ENCODE assay signal across 1 cellular context in the genomic region with DNA sequence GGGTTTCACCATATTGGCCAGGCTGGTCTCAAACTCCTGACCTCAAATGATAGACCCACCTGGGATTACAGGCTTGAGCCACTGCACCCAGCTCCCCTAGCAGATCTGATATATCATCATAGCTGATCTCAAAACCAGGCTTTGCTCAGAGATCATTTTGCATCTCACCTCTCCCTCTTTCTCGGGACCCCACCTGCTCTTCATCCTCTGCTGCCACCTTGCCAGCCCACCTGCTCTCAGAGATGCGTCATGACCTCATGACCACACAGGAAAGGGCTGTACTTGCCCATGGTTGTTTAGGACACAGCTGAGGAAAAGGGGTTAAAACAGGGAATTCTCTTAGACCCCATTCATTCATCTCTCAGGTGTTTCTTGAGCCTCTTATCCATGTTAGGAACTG.
TF ChIP-seq lines count a peak whose summit lies in the region.

No MANE protein-coding gene starts in this region.

TF ChIP-seq in GM12878, 131 proteins besides CTCF, POLR2A, EP300 and RAD21:
- TF ChIP-seq LARP7 (IDR thresholded peaks at IDR 0.05) = no peak
- TF ChIP-seq MYC (IDR thresholded peaks at IDR 0.05; ENCODE audit: insufficient read depth, insufficient read length, insufficient replicate concordance, low read length, severe bottlenecking) = no peak
- TF ChIP-seq, protein P1, sequence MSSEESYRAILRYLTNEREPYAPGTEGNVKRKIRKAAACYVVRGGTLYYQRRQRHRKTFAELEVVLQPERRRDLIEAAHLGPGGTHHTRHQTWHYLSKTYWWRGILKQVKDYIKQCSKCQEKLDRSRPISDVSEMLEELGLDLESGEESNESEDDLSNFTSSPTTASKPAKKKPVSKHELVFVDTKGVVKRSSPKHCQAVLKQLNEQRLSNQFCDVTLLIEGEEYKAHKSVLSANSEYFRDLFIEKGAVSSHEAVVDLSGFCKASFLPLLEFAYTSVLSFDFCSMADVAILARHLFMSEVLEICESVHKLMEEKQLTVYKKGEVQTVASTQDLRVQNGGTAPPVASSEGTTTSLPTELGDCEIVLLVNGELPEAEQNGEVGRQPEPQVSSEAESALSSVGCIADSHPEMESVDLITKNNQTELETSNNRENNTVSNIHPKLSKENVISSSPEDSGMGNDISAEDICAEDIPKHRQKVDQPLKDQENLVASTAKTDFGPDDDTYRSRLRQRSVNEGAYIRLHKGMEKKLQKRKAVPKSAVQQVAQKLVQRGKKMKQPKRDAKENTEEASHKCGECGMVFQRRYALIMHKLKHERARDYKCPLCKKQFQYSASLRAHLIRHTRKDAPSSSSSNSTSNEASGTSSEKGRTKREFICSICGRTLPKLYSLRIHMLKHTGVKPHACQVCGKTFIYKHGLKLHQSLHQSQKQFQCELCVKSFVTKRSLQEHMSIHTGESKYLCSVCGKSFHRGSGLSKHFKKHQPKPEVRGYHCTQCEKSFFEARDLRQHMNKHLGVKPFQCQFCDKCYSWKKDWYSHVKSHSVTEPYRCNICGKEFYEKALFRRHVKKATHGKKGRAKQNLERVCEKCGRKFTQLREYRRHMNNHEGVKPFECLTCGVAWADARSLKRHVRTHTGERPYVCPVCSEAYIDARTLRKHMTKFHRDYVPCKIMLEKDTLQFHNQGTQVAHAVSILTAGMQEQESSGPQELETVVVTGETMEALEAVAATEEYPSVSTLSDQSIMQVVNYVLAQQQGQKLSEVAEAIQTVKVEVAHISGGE (CRISPR knock-in tag; IDR thresholded peaks at IDR 0.05) = no peak
- 0 out of 2 replicates have a peak, but pooled peaks have one; percentile 11 for TF ChIP-seq TCF12 (IDR thresholded peaks at IDR 0.05; ENCODE audit: low read depth, low read length)
- TF ChIP-seq, protein P2, sequence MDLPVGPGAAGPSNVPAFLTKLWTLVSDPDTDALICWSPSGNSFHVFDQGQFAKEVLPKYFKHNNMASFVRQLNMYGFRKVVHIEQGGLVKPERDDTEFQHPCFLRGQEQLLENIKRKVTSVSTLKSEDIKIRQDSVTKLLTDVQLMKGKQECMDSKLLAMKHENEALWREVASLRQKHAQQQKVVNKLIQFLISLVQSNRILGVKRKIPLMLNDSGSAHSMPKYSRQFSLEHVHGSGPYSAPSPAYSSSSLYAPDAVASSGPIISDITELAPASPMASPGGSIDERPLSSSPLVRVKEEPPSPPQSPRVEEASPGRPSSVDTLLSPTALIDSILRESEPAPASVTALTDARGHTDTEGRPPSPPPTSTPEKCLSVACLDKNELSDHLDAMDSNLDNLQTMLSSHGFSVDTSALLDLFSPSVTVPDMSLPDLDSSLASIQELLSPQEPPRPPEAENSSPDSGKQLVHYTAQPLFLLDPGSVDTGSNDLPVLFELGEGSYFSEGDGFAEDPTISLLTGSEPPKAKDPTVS (IDR thresholded peaks at IDR 0.05; ENCODE audit: low read depth, low read length) = no peak
- no peak for TF ChIP-seq HDAC6 (IDR thresholded peaks at IDR 0.05; ENCODE audit: unreplicated experiment)
- TF ChIP-seq SPI1 (IDR thresholded peaks at IDR 0.05; ENCODE audit: borderline replicate concordance, insufficient read depth, low read depth, low read length) = peak; percentile 8; the same call in 1 of the 2 replicates
- TF ChIP-seq, protein P3, sequence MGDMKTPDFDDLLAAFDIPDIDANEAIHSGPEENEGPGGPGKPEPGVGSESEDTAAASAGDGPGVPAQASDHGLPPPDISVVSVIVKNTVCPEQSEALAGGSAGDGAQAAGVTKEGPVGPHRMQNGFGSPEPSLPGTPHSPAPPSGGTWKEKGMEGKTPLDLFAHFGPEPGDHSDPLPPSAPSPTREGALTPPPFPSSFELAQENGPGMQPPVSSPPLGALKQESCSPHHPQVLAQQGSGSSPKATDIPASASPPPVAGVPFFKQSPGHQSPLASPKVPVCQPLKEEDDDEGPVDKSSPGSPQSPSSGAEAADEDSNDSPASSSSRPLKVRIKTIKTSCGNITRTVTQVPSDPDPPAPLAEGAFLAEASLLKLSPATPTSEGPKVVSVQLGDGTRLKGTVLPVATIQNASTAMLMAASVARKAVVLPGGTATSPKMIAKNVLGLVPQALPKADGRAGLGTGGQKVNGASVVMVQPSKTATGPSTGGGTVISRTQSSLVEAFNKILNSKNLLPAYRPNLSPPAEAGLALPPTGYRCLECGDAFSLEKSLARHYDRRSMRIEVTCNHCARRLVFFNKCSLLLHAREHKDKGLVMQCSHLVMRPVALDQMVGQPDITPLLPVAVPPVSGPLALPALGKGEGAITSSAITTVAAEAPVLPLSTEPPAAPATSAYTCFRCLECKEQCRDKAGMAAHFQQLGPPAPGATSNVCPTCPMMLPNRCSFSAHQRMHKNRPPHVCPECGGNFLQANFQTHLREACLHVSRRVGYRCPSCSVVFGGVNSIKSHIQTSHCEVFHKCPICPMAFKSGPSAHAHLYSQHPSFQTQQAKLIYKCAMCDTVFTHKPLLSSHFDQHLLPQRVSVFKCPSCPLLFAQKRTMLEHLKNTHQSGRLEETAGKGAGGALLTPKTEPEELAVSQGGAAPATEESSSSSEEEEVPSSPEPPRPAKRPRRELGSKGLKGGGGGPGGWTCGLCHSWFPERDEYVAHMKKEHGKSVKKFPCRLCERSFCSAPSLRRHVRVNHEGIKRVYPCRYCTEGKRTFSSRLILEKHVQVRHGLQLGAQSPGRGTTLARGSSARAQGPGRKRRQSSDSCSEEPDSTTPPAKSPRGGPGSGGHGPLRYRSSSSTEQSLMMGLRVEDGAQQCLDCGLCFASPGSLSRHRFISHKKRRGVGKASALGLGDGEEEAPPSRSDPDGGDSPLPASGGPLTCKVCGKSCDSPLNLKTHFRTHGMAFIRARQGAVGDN (IDR thresholded peaks at IDR 0.05) = no peak
- TF ChIP-seq EGR1 (IDR thresholded peaks at IDR 0.05; ENCODE audit: borderline replicate concordance in 1 of 2, low read depth in 2 of 2, low read length in 2 of 2) = no peak
- no peak for TF ChIP-seq NR2C1 (IDR thresholded peaks at IDR 0.05)
- TF ChIP-seq, protein P4, sequence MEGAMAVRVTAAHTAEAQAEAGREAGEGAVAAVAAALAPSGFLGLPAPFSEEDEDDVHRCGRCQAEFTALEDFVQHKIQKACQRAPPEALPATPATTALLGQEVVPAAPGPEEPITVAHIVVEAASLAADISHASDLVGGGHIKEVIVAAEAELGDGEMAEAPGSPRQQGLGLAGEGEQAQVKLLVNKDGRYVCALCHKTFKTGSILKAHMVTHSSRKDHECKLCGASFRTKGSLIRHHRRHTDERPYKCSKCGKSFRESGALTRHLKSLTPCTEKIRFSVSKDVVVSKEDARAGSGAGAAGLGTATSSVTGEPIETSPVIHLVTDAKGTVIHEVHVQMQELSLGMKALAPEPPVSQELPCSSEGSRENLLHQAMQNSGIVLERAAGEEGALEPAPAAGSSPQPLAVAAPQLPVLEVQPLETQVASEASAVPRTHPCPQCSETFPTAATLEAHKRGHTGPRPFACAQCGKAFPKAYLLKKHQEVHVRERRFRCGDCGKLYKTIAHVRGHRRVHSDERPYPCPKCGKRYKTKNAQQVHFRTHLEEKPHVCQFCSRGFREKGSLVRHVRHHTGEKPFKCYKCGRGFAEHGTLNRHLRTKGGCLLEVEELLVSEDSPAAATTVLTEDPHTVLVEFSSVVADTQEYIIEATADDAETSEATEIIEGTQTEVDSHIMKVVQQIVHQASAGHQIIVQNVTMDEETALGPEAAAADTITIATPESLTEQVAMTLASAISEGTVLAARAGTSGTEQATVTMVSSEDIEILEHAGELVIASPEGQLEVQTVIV (IDR thresholded peaks at IDR 0.05; ENCODE audit: borderline replicate concordance, partially characterized antibody) = no peak
- no peak for TF ChIP-seq GABPA (IDR thresholded peaks at IDR 0.05; ENCODE audit: low read depth)
